In genomic region chr17:16351831-16352230, GRCh38 we compare ENCODE assay signal across 8 cellular contexts. TPM values are rescaled to one million over a fixed set of nuclear protein-coding genes. Genes with fewer than 3 reads are reported as not detected.
DNase-seq lines count a peak whose midpoint lies in the region; ATAC-seq, FAIRE-seq and TF ChIP-seq lines count a peak whose summit lies in the region.

No MANE protein-coding gene starts in this region.

- no peak overlapping the region for H4K91ac ChIP-seq in H1 (replicated peaks; ENCODE audit: insufficient read length, low read length)

- H2AFZ ChIP-seq in DND-41 (ENCODE audit: low read depth, low read length), result peak overlapping the region; percentile 91
- H2AFZ ChIP-seq in H1 (ENCODE audit: low read length), result no peak overlapping the region

- H4K20me1 ChIP-seq in DND-41 (ENCODE audit: insufficient read depth, low read length) (peaks cover 10% of the 10 kb centered on the region; the same call in 1 of the 2 replicates), H1 (replicated peaks in 1 of 2; ENCODE audit: control insufficient read depth in 1 of 2, insufficient read depth in 2 of 2, low read length in 2 of 2) (peaks cover 0 to 3% of the 10 kb centered on the region in 2 experiments)

- H2BK15ac ChIP-seq in H1 (ENCODE audit: low read length), result no peak overlapping the region

- H3K27me3 ChIP-seq in DND-41 (ENCODE audit: insufficient read depth, low read length, poor library complexity) (no peaks in the 10 kb centered on the region), NT2/D1 (ENCODE audit: insufficient read depth, insufficient read length) (no peaks in the 10 kb centered on the region), H1 (replicated peaks in 1 of 4; ENCODE audit: control insufficient read depth in 3 of 4, extremely low read depth in 1 of 4, insufficient read depth in 3 of 4, low read length in 3 of 4) (no peaks in the 10 kb centered on the region; a peak in 1 of 7 replicates), ovary (no peaks in the 10 kb centered on the region)

- peak overlapping the region; percentile 51; the same call in 1 of the 2 replicates for H3K18ac ChIP-seq in H1 (ENCODE audit: extremely low read depth, low read length)

- no peak for DNase-seq in DND-41
- no peak for DNase-seq in NT2/D1 (ENCODE audit: low read depth, low spot score)
- DNase-seq in H1 (ENCODE audit: low read depth in 1 of 2, low spot score in 2 of 2), result no peak
- DNase-seq in ovary, result no peak
- DNase-seq in germinal center (ENCODE audit: low spot score), result no peak
- DNase-seq in activated CD4-positive, alpha-beta T cell treated with anti-CD3 and anti-CD28 coated beads, Interleukin-2, amount 50 U/mL, for 1 hour, result no peak
- no peak for DNase-seq in H4 (ENCODE audit: low spot score)

- H3K4me2 ChIP-seq in DND-41 (ENCODE audit: insufficient read depth, low read length) (peak overlapping the region; percentile 91), H1 (ENCODE audit: insufficient read depth in 1 of 2, low read depth in 2 of 2, low read length in 2 of 2) (peak overlapping the region; percentile 66 to 78)

- H3K56ac ChIP-seq in H1 (replicated peaks; ENCODE audit: insufficient read length, low read depth, low read length), result no peak overlapping the region

- no peak overlapping the region for H3K23ac ChIP-seq in H1 (ENCODE audit: insufficient read length)

- CTCF ChIA-PET in H1 (lab: Charles Lee; ENCODE audit: partially characterized antibody), result interaction anchor here (0.9 to 5.7 kb wide), 5 partner anchors 9 to 133 kb away, joined by 3 to 44 read pairs (median 5); no protein-coding TSS in a partner anchor

- TF ChIP-seq POLR2A in H1 (IDR thresholded peaks at IDR 0.05; ENCODE audit: control extremely low read depth in 1 of 2, low read depth in 2 of 2, low read length in 2 of 2) (no peak), ovary (IDR thresholded peaks at IDR 0.05) (no peak)

- TF ChIP-seq EP300 in H1 (IDR thresholded peaks at IDR 0.05; ENCODE audit: borderline replicate concordance in 1 of 2, low read depth in 2 of 2, low read length in 2 of 2) (no peak), ovary (IDR thresholded peaks at IDR 0.05) (no peak)

- no peak for TF ChIP-seq RAD21 in H1 (IDR thresholded peaks at IDR 0.05 in 1 of 2, conservative IDR thresholded peaks at IDR 0.05 in 1 of 2; ENCODE audit: low read depth in 2 of 2, low read length in 2 of 2)

- no peak overlapping the region for H2BK12ac ChIP-seq in H1 (ENCODE audit: low read depth, low read length)

- H2AK5ac ChIP-seq in H1 (ENCODE audit: low read depth, low read length), result no peak overlapping the region

- peaks cover 32% of the 10 kb centered on the region for H3K4me1 ChIP-seq in DND-41 (ENCODE audit: insufficient read depth, low read length)
- H3K4me1 ChIP-seq in NT2/D1 (ENCODE audit: insufficient read depth, insufficient read length), result no peaks in the 10 kb centered on the region
- H3K4me1 ChIP-seq in H1 (replicated peaks in 1 of 4; ENCODE audit: control insufficient read depth in 3 of 4, insufficient read depth in 4 of 4, low read length in 3 of 4), result 0 out of 7 replicates have a peak, but pooled peaks cover 0 to 2% (median 0%) of the 10 kb centered on the region in 4 experiments
- H3K4me1 ChIP-seq in ovary (ENCODE audit: insufficient read depth), result peaks cover 2% of the 10 kb centered on the region

- H4K8ac ChIP-seq in H1 (ENCODE audit: extremely low read depth, insufficient read depth, low read length), result no peak overlapping the region

- H3K4me3 ChIP-seq in DND-41 (ENCODE audit: low read depth in 1 of 2, low read length in 2 of 2), result peak overlapping the region; percentile 90 to 97
- peak overlapping the region; percentile 58 for H3K4me3 ChIP-seq in NT2/D1 (ENCODE audit: insufficient read length, low read depth)
- peak overlapping the region; percentile 78 to 95 (median 86) for H3K4me3 ChIP-seq in H1 (ENCODE audit: extremely low read depth in 1 of 4, insufficient read depth in 2 of 4, low read depth in 3 of 4, low read length in 4 of 4)
- H3K4me3 ChIP-seq in ovary, result peak overlapping the region; percentile 84

- no peak overlapping the region for H3K14ac ChIP-seq in H1 (ENCODE audit: insufficient read length)

- no peaks in the 10 kb centered on the region for H3K9me3 ChIP-seq in DND-41 (ENCODE audit: insufficient read depth, low read length, severe bottlenecking)
- no peaks in the 10 kb centered on the region for H3K9me3 ChIP-seq in NT2/D1 (ENCODE audit: insufficient read depth, low read length)
- H3K9me3 ChIP-seq in H1 (ENCODE audit: insufficient read depth in 2 of 2, low read depth in 1 of 2, low read length in 1 of 2), result no peaks in the 10 kb centered on the region
- H3K9me3 ChIP-seq in ovary, result no peaks in the 10 kb centered on the region

- no peak overlapping the region for H4K5ac ChIP-seq in H1 (ENCODE audit: insufficient read length, low read depth, low read length)

- 11% methylated on average over 10 of the region's 10 CpGs; no CpG with 5 or more reads in 1 of the 2 experiments for WGBS in H1 (ENCODE audit: extremely low coverage in 1 of 2, insufficient coverage in 1 of 2, insufficient read length in 1 of 2, insufficient replicate concordance in 2 of 2, low coverage in 1 of 2, low lambda C conversion rate in 2 of 2, missing lambda C conversion rate in 1 of 2), 2 experiments
- 26 to 30% (median 30%) methylated on average over 10 of the region's 10 CpGs for WGBS in ovary, 3 donors

- H3K4ac ChIP-seq in H1 (replicated peaks; ENCODE audit: insufficient read length, low read depth, low read length), result no peak overlapping the region

- no peak overlapping the region for H2BK20ac ChIP-seq in H1 (ENCODE audit: low read length)

- H3K36me3 ChIP-seq in DND-41 (ENCODE audit: insufficient read depth, low read length) (peaks cover 31% of the 10 kb centered on the region), NT2/D1 (ENCODE audit: insufficient read depth, insufficient read length, low read length) (peaks cover 21% of the 10 kb centered on the region), H1 (ENCODE audit: control insufficient read depth in 2 of 4, insufficient read depth in 4 of 4, low read length in 3 of 4) (peaks cover 20 to 29% (median 24%) of the 10 kb centered on the region in 4 experiments), ovary (no peaks in the 10 kb centered on the region)

- H3K9ac ChIP-seq in DND-41 (ENCODE audit: low read depth, low read length) (peak overlapping the region; percentile 98), NT2/D1 (ENCODE audit: insufficient read length, low read depth) (peak overlapping the region; percentile 82), H1 (replicated peaks in 1 of 4; ENCODE audit: extremely low read depth in 1 of 4, low read depth in 3 of 4, low read length in 3 of 4) (peak overlapping the region; percentile 84 to 96 (median 91))

- no peak for TF ChIP-seq CTCF in DND-41 (IDR thresholded peaks at IDR 0.05; ENCODE audit: borderline replicate concordance, extremely low read depth, low read length, poor library complexity, severe bottlenecking)
- TF ChIP-seq CTCF in H1 (IDR thresholded peaks at IDR 0.05; ENCODE audit: control extremely low read depth in 1 of 3, insufficient read depth in 1 of 3, low read depth in 1 of 3, low read length in 3 of 3), result no peak
- TF ChIP-seq CTCF in ovary (IDR thresholded peaks at IDR 0.05), result no peak

- H3K79me1 ChIP-seq in H1 (ENCODE audit: low read depth, low read length), result no peaks in the 10 kb centered on the region

- H3K27ac ChIP-seq in DND-41 (ENCODE audit: low read length), result peak overlapping the region; percentile 88
- H3K27ac ChIP-seq in H1 (ENCODE audit: low read depth, low read length), result peak overlapping the region; percentile 55; the same call in 1 of the 2 replicates
- no peak overlapping the region for H3K27ac ChIP-seq in ovary

- intact Hi-C loops in ovary (cut with DNase I), result loop anchor here in 1 of 4 donors (10.0 kb wide), 1 partner anchor 67 kb away; no protein-coding TSS in a partner anchor

- POLR2A ChIA-PET in H1 (lab: Charles Lee; ENCODE audit: partially characterized antibody), result interaction anchor here (0.9 to 6.7 kb wide), 17 partner anchors 10 to 151 kb away, joined by 3 to 71 read pairs (median 5); partner anchors contain the start of genes NCOR1, PIGL and UBB

- H3K23me2 ChIP-seq in H1 (ENCODE audit: low read depth, low read length), result peaks cover 2% of the 10 kb centered on the region; the same call in 1 of the 2 replicates

- H2BK120ac ChIP-seq in H1 (replicated peaks; ENCODE audit: low read depth, low read length), result no peak overlapping the region

- no peak overlapping the region for H2BK5ac ChIP-seq in H1 (ENCODE audit: low read depth, low read length)

- H3K79me2 ChIP-seq in DND-41 (ENCODE audit: insufficient read depth, low read length) (peaks cover 41% of the 10 kb centered on the region), H1 (ENCODE audit: control insufficient read depth in 1 of 2, insufficient read depth in 2 of 2, low read length in 2 of 2) (peaks cover 0 to 34% of the 10 kb centered on the region in 2 experiments; a peak in 2 of 4 replicates)

- no peak for ATAC-seq in DND-41 (ENCODE audit: insufficient read depth, low read depth)
- ATAC-seq in GM21619 (IDR thresholded peaks at IDR 0.05; ENCODE audit: unreplicated experiment), result no peak

- FAIRE-seq in H1 (lab: Jason Lieb, UNC), result no peak

RNA-seq across cellular contexts. Expression of gene CENPV, which starts 1.4 kb away (rescaled TPM):
- total RNA-seq in H1 (2021; fragmentation: NEBNext Ultra II Directional; extraction: Animal tissue kit (Norgen Biotek cat#: 25700)), result 249 and 255 TPM in 2 replicates
- polyA plus RNA-seq in H1 (2011; rRNA removed) (241 and 260 TPM in 2 replicates), ovary (10 to 100 TPM; 20.0 to 22.3 TPM)
- polyA plus RNA-seq in H1 (2011; cell fraction: cytosol; rRNA removed), result 268 TPM
- 164 TPM for polyA plus RNA-seq in H1 (2011; cell fraction: nucleus; rRNA removed)
- 226 to 260 TPM (median 247 TPM) in 4 replicates for polyA plus RNA-seq in H1 (2012, experiment 1 of 2)
- polyA plus RNA-seq in H1 (2012, experiment 2 of 2), result 394 TPM
- 303 TPM for polyA plus RNA-seq in H1 (2013, experiment 1 of 2)
- 301 TPM for polyA plus RNA-seq in H1 (2013, experiment 2 of 2)
- polyA minus RNA-seq in H1 (2011; rRNA and poly(A)+ RNA removed), result 110 and 112 TPM in 2 replicates
- polyA minus RNA-seq in H1 (2011; cell fraction: cytosol; rRNA and poly(A)+ RNA removed), result 54.2 TPM
- 63.2 TPM for polyA minus RNA-seq in H1 (2011; cell fraction: nucleus; rRNA and poly(A)+ RNA removed)
- total RNA-seq in ovary, result 10 to 100 TPM; 18.8 to 38.9 (median 34.0) TPM
- 33.5 and 42.3 TPM in 2 replicates for total RNA-seq in H4 (2014; rRNA removed; shearing (Covaris generic))

RNA-seq across cellular contexts. Expression of gene UBB, which starts 29.1 kb away (rescaled TPM):
- 1,585 and 1,597 TPM in 2 replicates for total RNA-seq in H1 (2021; fragmentation: NEBNext Ultra II Directional; extraction: Animal tissue kit (Norgen Biotek cat#: 25700))
- polyA plus RNA-seq in H1 (2011; rRNA removed) (1,439 and 1,605 TPM in 2 replicates), ovary (1,000 to 10,000 TPM in 1 of 2 donors, 100 to 1,000 TPM in 1; 775 to 1,551 TPM)
- polyA plus RNA-seq in H1 (2011; cell fraction: cytosol; rRNA removed), result 2,021 TPM
- polyA plus RNA-seq in H1 (2011; cell fraction: nucleus; rRNA removed), result 1,851 TPM
- polyA plus RNA-seq in H1 (2012, experiment 1 of 2), result 2,168 to 2,404 TPM (median 2,303 TPM) in 4 replicates
- 694 TPM for polyA plus RNA-seq in H1 (2012, experiment 2 of 2)
- polyA plus RNA-seq in H1 (2013, experiment 1 of 2), result 1,954 TPM
- polyA plus RNA-seq in H1 (2013, experiment 2 of 2), result 1,995 TPM
- polyA minus RNA-seq in H1 (2011; rRNA and poly(A)+ RNA removed), result 1,078 and 1,386 TPM in 2 replicates
- polyA minus RNA-seq in H1 (2011; cell fraction: cytosol; rRNA and poly(A)+ RNA removed), result 722 TPM
- polyA minus RNA-seq in H1 (2011; cell fraction: nucleus; rRNA and poly(A)+ RNA removed), result 522 TPM
- 100 to 1,000 TPM; 445 to 993 (median 806) TPM for total RNA-seq in ovary
- total RNA-seq in H4 (2014; rRNA removed; shearing (Covaris generic)), result 1,938 and 1,951 TPM in 2 replicates

Comparison
In these comparisons a context has a peak if more than half of its experiments do, and no peak if none do; other contexts are left out.
1. H3K27ac ChIP-seq: peak in DND-41 (single experiment) and H1 (single experiment); none in ovary (0 of 2).
2. Peak in every context shown above with its lines, with median percentiles within 50 percentile points of each other: H3K4me3 ChIP-seq and H3K9ac ChIP-seq.